In the genomic region with DNA sequence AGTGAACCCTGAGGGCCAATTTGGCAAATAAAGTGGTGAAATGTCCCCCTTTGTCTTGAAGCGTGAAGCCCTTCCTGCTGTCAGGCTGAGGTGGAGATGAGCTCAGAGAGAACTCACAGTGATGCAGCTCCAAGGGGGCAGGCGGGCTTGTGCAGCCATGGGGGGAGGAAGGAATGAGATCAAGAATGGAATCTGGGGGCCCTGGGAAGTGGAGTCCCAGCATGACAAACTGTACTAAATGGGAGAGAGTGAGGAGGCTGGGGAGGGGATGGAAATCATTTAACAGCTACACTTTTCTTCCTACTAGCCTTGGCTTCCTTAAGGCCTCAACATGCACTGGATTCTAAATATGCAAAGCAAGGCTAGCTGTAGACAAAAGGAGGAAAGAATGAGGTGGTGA, we compare ENCODE assay signal across 15 cellular contexts.
"Had no signal": no experiment of that assay in that cellular context is flagged by ENCODE, and none has a peak within 500 bp of the region (broad histone marks: within the 10 kb centered on the region; RNA-seq: fewer than 3 reads in every experiment).

No MANE protein-coding gene starts in this region.

- DNase-seq: activated CD4-positive, alpha-beta T cell treated with anti-CD3 and anti-CD28 coated beads, Interleukin-2, amount 10 ng/mL, durations not matched to agents 24 days and 14 days; activated gamma-delta T cell treated with Interleukin-2 at 50 U/mL for 16 hours; activated T-cell treated with anti-CD3 and anti-CD28 coated beads, Interleukin-2, amount 50 U/mL, for 48 hours; cortex of kidney; effector memory CD8-positive, alpha-beta T cell; left lung; mesenchymal stem cell; retina; stimulated activated CD4-positive, alpha-beta T cell treated with anti-CD3 and anti-CD28 coated beads, Interleukin-15, amount 100 ng/mL, for 24 hours; stimulated activated CD4-positive, alpha-beta T cell treated with anti-CD3 and anti-CD28 coated beads, Interleukin-4, amount 100 ng/mL, for 24 hours; T1000 had no signal

- H3K27ac ChIP-seq: cardiac muscle cell, gastroesophageal sphincter, left lung, parathyroid adenoma, tibial nerve had no signal

- H3K36me3 ChIP-seq: cardiac muscle cell had no signal

- H3K27me3 ChIP-seq: cardiac muscle cell, gastroesophageal sphincter, left lung, tibial nerve had no signal

- H3K4me3 Mint-ChIP-seq: activated CD4-positive, alpha-beta T cell treated with anti-CD3 and anti-CD28 coated beads, Interleukin-2, amount 10 ng/mL, durations not matched to agents 24 days and 14 days; effector memory CD8-positive, alpha-beta T cell had no signal

- H3K27me3 Mint-ChIP-seq: activated CD4-positive, alpha-beta T cell treated with anti-CD3 and anti-CD28 coated beads, Interleukin-2, amount 10 ng/mL, durations not matched to agents 24 days and 14 days; effector memory CD8-positive, alpha-beta T cell had no signal

- H3K9me3 Mint-ChIP-seq: activated CD4-positive, alpha-beta T cell treated with anti-CD3 and anti-CD28 coated beads, Interleukin-2, amount 10 ng/mL, durations not matched to agents 24 days and 14 days; effector memory CD8-positive, alpha-beta T cell had no signal

- H3K4me3 ChIP-seq: cardiac muscle cell, gastroesophageal sphincter, left lung, tibial nerve had no signal

- H3K27ac Mint-ChIP-seq: activated CD4-positive, alpha-beta T cell treated with anti-CD3 and anti-CD28 coated beads, Interleukin-2, amount 10 ng/mL, durations not matched to agents 24 days and 14 days had no signal

- ATAC-seq: effector memory CD8-positive, alpha-beta T cell; gastroesophageal sphincter; left lung had no signal

- H3K4me1 ChIP-seq: parathyroid adenoma had no signal

- H3K4me1 Mint-ChIP-seq: activated CD4-positive, alpha-beta T cell treated with anti-CD3 and anti-CD28 coated beads, Interleukin-2, amount 10 ng/mL, durations not matched to agents 24 days and 14 days had no signal
